Comparison of ENCODE assay signal across 1 cellular context in the genomic region with DNA sequence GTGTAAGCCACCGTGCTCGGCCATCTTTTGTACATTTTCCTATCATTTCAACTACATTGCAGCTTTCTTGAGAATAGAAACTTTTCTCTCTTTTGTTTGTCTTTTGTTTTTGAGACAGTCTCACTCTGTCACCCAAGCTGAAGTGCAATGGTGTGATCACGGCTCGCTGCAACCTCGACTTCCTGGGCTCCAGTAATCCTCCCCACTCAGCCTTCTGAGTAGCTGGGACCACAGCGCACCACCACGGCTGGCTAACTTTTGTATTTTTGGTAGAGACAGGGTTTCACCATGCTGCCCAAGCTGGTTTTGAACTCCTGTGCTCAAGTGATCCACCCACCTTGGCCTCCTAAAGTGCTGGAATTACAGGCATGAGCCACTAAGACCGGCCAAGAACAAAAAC.
TF ChIP-seq lines count a peak whose summit lies in the region.

No MANE protein-coding gene starts in this region.

TF ChIP-seq in HepG2, 621 proteins besides CTCF, POLR2A, EP300 and RAD21:
- TF ChIP-seq FOXO1 (CRISPR knock-in tag; IDR thresholded peaks at IDR 0.05) (no peak), ZNF577 (CRISPR knock-in tag; IDR thresholded peaks at IDR 0.05; ENCODE audit: borderline replicate concordance, low read depth) (no peak), RFXANK (CRISPR knock-in tag; IDR thresholded peaks at IDR 0.05) (no peak), ZBTB20 (CRISPR knock-in tag; IDR thresholded peaks at IDR 0.05; ENCODE audit: borderline replicate concordance, low read depth) (no peak), SAP130 (CRISPR knock-in tag; IDR thresholded peaks at IDR 0.05; ENCODE audit: low read depth) (no peak), XRCC5 (optimal IDR thresholded peaks at IDR 0.05; ENCODE audit: low read length) (no peak), KDM4B (CRISPR knock-in tag; IDR thresholded peaks at IDR 0.05) (no peak), YEATS2 (CRISPR knock-in tag; IDR thresholded peaks at IDR 0.05; ENCODE audit: borderline replicate concordance) (no peak), PHF20 (CRISPR knock-in tag; IDR thresholded peaks at IDR 0.05) (no peak), ZNF431 (CRISPR knock-in tag; IDR thresholded peaks at IDR 0.05; ENCODE audit: borderline replicate concordance, low read depth) (no peak), CREBL2 (CRISPR knock-in tag; IDR thresholded peaks at IDR 0.05; ENCODE audit: borderline replicate concordance) (no peak), HOXA7 (CRISPR knock-in tag; IDR thresholded peaks at IDR 0.05) (no peak)
- TF ChIP-seq, protein P1, sequence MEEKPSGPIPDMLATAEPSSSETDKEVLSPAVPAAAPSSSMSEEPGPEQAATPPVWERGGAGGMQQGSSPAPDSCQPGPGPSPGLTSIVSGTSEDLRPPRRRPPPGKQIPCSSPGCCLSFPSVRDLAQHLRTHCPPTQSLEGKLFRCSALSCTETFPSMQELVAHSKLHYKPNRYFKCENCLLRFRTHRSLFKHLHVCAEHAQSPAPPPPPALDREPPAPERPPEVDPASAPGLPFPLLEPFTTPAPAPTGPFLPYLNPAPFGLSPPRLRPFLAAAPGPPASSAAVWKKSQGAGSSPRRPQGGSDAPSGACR (CRISPR knock-in tag; IDR thresholded peaks at IDR 0.05): no peak
- TF ChIP-seq, protein P2, sequence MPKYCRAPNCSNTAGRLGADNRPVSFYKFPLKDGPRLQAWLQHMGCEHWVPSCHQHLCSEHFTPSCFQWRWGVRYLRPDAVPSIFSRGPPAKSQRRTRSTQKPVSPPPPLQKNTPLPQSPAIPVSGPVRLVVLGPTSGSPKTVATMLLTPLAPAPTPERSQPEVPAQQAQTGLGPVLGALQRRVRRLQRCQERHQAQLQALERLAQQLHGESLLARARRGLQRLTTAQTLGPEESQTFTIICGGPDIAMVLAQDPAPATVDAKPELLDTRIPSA (CRISPR knock-in tag; IDR thresholded peaks at IDR 0.05; ENCODE audit: borderline replicate concordance): no peak
